In the genomic region with DNA sequence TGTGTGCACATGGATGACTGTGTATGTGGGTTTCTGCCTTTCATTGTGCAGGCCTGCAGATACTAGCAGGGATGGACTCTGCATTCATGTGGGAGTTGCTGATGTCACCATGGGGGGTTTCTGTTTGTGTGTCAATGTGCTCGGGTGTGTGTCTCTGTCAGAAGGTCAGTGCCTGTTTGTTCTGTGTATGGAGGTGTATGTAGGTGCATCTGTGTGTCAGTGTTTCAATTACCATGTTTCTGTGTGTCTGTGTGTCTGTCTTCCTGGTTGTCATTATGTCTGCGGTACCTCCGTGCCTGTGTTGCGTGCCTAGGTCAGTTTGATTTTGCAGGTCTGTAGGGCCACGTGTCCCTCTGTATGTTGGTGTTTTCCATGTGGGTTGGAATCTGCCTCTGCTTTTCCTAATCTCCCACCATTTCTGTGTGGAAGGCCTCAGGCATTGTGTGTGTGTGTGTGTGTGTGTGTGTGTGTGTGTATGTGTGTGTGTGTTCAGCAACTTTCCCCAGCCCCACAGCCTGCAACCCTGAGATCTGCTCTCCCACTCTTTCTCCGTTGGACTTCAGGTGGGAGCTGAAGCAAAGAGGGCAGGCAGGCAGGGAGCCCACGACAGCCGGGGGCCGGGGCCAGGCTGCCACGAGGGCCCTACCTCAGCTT, we compare ENCODE assay signal across 1 cellular context.
TF ChIP-seq lines count a peak whose summit lies in the region.

No MANE protein-coding gene starts in this region.

TF ChIP-seq in GM23338, 12 proteins besides CTCF, POLR2A, EP300 and RAD21 (continued from another document):
- TF ChIP-seq, protein P1, sequence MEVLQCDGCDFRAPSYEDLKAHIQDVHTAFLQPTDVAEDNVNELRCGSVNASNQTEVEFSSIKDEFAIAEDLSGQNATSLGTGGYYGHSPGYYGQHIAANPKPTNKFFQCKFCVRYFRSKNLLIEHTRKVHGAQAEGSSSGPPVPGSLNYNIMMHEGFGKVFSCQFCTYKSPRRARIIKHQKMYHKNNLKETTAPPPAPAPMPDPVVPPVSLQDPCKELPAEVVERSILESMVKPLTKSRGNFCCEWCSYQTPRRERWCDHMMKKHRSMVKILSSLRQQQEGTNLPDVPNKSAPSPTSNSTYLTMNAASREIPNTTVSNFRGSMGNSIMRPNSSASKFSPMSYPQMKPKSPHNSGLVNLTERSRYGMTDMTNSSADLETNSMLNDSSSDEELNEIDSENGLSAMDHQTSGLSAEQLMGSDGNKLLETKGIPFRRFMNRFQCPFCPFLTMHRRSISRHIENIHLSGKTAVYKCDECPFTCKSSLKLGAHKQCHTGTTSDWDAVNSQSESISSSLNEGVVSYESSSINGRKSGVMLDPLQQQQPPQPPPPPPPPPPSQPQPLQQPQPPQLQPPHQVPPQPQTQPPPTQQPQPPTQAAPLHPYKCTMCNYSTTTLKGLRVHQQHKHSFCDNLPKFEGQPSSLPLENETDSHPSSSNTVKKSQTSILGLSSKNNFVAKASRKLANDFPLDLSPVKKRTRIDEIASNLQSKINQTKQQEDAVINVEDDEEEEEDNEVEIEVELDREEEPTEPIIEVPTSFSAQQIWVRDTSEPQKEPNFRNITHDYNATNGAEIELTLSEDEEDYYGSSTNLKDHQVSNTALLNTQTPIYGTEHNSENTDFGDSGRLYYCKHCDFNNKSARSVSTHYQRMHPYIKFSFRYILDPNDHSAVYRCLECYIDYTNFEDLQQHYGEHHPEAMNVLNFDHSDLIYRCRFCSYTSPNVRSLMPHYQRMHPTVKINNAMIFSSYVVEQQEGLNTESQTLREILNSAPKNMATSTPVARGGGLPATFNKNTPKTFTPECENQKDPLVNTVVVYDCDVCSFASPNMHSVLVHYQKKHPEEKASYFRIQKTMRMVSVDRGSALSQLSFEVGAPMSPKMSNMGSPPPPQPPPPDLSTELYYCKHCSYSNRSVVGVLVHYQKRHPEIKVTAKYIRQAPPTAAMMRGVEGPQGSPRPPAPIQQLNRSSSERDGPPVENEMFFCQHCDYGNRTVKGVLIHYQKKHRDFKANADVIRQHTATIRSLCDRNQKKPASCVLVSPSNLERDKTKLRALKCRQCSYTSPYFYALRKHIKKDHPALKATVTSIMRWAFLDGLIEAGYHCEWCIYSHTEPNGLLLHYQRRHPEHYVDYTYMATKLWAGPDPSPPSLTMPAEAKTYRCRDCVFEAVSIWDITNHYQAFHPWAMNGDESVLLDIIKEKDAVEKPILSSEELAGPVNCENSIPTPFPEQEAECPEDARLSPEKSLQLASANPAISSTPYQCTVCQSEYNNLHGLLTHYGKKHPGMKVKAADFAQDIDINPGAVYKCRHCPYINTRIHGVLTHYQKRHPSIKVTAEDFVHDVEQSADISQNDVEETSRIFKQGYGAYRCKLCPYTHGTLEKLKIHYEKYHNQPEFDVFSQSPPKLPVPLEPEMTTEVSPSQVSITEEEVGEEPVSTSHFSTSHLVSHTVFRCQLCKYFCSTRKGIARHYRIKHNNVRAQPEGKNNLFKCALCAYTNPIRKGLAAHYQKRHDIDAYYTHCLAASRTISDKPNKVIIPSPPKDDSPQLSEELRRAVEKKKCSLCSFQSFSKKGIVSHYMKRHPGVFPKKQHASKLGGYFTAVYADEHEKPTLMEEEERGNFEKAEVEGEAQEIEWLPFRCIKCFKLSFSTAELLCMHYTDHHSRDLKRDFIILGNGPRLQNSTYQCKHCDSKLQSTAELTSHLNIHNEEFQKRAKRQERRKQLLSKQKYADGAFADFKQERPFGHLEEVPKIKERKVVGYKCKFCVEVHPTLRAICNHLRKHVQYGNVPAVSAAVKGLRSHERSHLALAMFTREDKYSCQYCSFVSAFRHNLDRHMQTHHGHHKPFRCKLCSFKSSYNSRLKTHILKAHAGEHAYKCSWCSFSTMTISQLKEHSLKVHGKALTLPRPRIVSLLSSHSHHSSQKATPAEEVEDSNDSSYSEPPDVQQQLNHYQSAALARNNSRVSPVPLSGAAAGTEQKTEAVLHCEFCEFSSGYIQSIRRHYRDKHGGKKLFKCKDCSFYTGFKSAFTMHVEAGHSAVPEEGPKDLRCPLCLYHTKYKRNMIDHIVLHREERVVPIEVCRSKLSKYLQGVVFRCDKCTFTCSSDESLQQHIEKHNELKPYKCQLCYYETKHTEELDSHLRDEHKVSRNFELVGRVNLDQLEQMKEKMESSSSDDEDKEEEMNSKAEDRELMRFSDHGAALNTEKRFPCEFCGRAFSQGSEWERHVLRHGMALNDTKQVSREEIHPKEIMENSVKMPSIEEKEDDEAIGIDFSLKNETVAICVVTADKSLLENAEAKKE (CRISPR knock-in tag; IDR thresholded peaks at IDR 0.05), result no peak
- no peak for TF ChIP-seq EZH2 (IDR thresholded peaks at IDR 0.05; ENCODE audit: low read depth, unreplicated experiment)
- no peak for TF ChIP-seq CREB1 (CRISPR knock-in tag; IDR thresholded peaks at IDR 0.05; ENCODE audit: low read depth)
- no peak for TF ChIP-seq EZH2phosphoT487 (IDR thresholded peaks at IDR 0.05; ENCODE audit: unreplicated experiment)
- no peak for TF ChIP-seq STAT1 (IDR thresholded peaks at IDR 0.05; ENCODE audit: unreplicated experiment)
- no peak for TF ChIP-seq ZNF114 (CRISPR knock-in tag; IDR thresholded peaks at IDR 0.05)
- no peak for TF ChIP-seq NANOG (IDR thresholded peaks at IDR 0.05; ENCODE audit: borderline replicate concordance)
- no peak for TF ChIP-seq JUNB (IDR thresholded peaks at IDR 0.05; ENCODE audit: unreplicated experiment)
- no peak for TF ChIP-seq POLR2AphosphoS5 (IDR thresholded peaks at IDR 0.05; ENCODE audit: low read depth)
- TF ChIP-seq, protein P2, sequence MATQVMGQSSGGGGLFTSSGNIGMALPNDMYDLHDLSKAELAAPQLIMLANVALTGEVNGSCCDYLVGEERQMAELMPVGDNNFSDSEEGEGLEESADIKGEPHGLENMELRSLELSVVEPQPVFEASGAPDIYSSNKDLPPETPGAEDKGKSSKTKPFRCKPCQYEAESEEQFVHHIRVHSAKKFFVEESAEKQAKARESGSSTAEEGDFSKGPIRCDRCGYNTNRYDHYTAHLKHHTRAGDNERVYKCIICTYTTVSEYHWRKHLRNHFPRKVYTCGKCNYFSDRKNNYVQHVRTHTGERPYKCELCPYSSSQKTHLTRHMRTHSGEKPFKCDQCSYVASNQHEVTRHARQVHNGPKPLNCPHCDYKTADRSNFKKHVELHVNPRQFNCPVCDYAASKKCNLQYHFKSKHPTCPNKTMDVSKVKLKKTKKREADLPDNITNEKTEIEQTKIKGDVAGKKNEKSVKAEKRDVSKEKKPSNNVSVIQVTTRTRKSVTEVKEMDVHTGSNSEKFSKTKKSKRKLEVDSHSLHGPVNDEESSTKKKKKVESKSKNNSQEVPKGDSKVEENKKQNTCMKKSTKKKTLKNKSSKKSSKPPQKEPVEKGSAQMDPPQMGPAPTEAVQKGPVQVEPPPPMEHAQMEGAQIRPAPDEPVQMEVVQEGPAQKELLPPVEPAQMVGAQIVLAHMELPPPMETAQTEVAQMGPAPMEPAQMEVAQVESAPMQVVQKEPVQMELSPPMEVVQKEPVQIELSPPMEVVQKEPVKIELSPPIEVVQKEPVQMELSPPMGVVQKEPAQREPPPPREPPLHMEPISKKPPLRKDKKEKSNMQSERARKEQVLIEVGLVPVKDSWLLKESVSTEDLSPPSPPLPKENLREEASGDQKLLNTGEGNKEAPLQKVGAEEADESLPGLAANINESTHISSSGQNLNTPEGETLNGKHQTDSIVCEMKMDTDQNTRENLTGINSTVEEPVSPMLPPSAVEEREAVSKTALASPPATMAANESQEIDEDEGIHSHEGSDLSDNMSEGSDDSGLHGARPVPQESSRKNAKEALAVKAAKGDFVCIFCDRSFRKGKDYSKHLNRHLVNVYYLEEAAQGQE (IDR thresholded peaks at IDR 0.05; ENCODE audit: unreplicated experiment), result no peak
